9 cellular contexts compared by ENCODE assay signal in the genomic region with DNA sequence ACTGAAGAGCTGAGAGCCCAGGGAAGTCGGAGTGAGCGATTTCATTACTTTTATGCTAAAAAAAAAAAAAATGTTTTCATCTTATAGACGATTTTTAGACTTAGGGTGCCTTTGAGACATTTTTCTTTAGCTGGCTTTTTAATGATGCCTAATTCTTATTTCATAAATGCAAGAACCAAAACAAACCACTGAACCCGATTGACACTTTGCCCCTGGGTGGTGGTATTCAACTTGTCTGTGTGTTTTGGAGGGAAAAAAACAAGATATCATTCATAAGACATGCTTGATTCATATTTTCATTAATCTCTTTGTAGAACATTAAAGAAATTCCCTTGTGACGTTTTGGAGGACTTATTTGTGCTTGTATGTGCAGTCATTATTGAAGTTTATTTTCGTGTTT. TPM values are rescaled to one million over a fixed set of nuclear protein-coding genes. Genes with fewer than 3 reads are reported as not detected.
DNase-seq lines count a peak whose midpoint lies in the region; ATAC-seq and TF ChIP-seq lines count a peak whose summit lies in the region.
"Had no signal": no experiment of that assay in that cellular context is flagged by ENCODE, and none has a peak within 500 bp of the region (broad histone marks: within the 10 kb centered on the region; RNA-seq: fewer than 3 reads in every experiment).

No MANE protein-coding gene starts in this region.

- whole genome bisulfite sequencing in spleen, 5 donors: 31 to 43% (median 35%) methylated on average over 6 of the region's 6 CpGs

- peaks cover 0 to 14% (median 0%) of the 10 kb centered on the region in 6 donors for H3K36me3 ChIP-seq in spleen

- H3K4me1 ChIP-seq in spleen: peaks cover 14 to 74% (median 65%) of the 10 kb centered on the region in 6 donors

- no peak for DNase-seq in HFF-Myc (ENCODE audit: extremely low read depth, low read depth)
- no peak for DNase-seq in activated T-helper 2 cell treated with anti-CD3 and anti-CD28 coated beads, Interferon-gamma antibody, Interleukin-2, Interleukin-4, amounts not matched to agents 10 μg/mL and 5 μg/mL and 100 μg/mL, durations not matched to agents 14 hours and 24 hours and 36 hours (ENCODE audit: low spot score)
- DNase-seq in spleen: no peak
- DNase-seq in activated CD4-positive, alpha-beta T cell treated with anti-CD3 and anti-CD28 coated beads, Interleukin-2, amount 10 ng/mL, durations not matched to agents 24 days and 14 days: no peak
- DNase-seq: activated gamma-delta T cell treated with Interleukin-2 at 50 U/mL for 16 hours; stimulated activated CD4-positive, alpha-beta T cell treated with anti-CD3 and anti-CD28 coated beads, Interleukin-2, amount 100 ng/mL, for 48 hours had no signal

- no peaks in the 10 kb centered on the region for H3K9me3 Mint-ChIP-seq in activated T-helper 2 cell treated with anti-CD3 and anti-CD28 coated beads, Interferon-gamma antibody, Interleukin-2, Interleukin-4, amounts not matched to agents 10 μg/mL and 5 μg/mL and 100 μg/mL, durations not matched to agents 14 hours and 24 hours and 36 hours
- H3K9me3 Mint-ChIP-seq in activated CD4-positive, alpha-beta T cell treated with anti-CD3 and anti-CD28 coated beads, Interleukin-2, amount 10 ng/mL, durations not matched to agents 24 days and 14 days: no peaks in the 10 kb centered on the region

- TF ChIP-seq CTCF in HFF-Myc (IDR thresholded peaks at IDR 0.05; ENCODE audit: low read depth, low read length, missing control alignments) (no peak), spleen (IDR thresholded peaks at IDR 0.05 in 8 of 11, conservative IDR thresholded peaks at IDR 0.05 in 3 of 11) (no peak)

- no peak for ATAC-seq in GM21423 (IDR thresholded peaks at IDR 0.05; ENCODE audit: unreplicated experiment)
- no peak for ATAC-seq in HG02973 (IDR thresholded peaks at IDR 0.05; ENCODE audit: unreplicated experiment)

- H3K4me3 Mint-ChIP-seq in activated T-helper 2 cell treated with anti-CD3 and anti-CD28 coated beads, Interferon-gamma antibody, Interleukin-2, Interleukin-4, amounts not matched to agents 10 μg/mL and 5 μg/mL and 100 μg/mL, durations not matched to agents 14 hours and 24 hours and 36 hours (ENCODE audit: low read depth): peak overlapping the region; percentile 88
- H3K4me3 Mint-ChIP-seq in activated CD4-positive, alpha-beta T cell treated with anti-CD3 and anti-CD28 coated beads, Interleukin-2, amount 10 ng/mL, durations not matched to agents 24 days and 14 days: no peak overlapping the region

- peaks cover 46% of the 10 kb centered on the region for H3K36me3 Mint-ChIP-seq in activated T-helper 2 cell treated with anti-CD3 and anti-CD28 coated beads, Interferon-gamma antibody, Interleukin-2, Interleukin-4, amounts not matched to agents 10 μg/mL and 5 μg/mL and 100 μg/mL, durations not matched to agents 14 hours and 24 hours and 36 hours (ENCODE audit: low read depth)
- H3K36me3 Mint-ChIP-seq in activated CD4-positive, alpha-beta T cell treated with anti-CD3 and anti-CD28 coated beads, Interleukin-2, amount 10 ng/mL, durations not matched to agents 24 days and 14 days (ENCODE audit: low read depth): peaks cover 27% of the 10 kb centered on the region

- TF ChIP-seq POLR2A in spleen (IDR thresholded peaks at IDR 0.05): no peak

- H3K4me1 Mint-ChIP-seq in activated T-helper 2 cell treated with anti-CD3 and anti-CD28 coated beads, Interferon-gamma antibody, Interleukin-2, Interleukin-4, amounts not matched to agents 10 μg/mL and 5 μg/mL and 100 μg/mL, durations not matched to agents 14 hours and 24 hours and 36 hours (ENCODE audit: low read depth): peaks cover 50% of the 10 kb centered on the region
- H3K4me1 Mint-ChIP-seq in activated CD4-positive, alpha-beta T cell treated with anti-CD3 and anti-CD28 coated beads, Interleukin-2, amount 10 ng/mL, durations not matched to agents 24 days and 14 days: peaks cover 40% of the 10 kb centered on the region

- H3K27ac ChIP-seq in spleen: peak overlapping the region in 7 of 8 donors; percentile 97 to 99 (median 99)

- H3K27me3 Mint-ChIP-seq in activated T-helper 2 cell treated with anti-CD3 and anti-CD28 coated beads, Interferon-gamma antibody, Interleukin-2, Interleukin-4, amounts not matched to agents 10 μg/mL and 5 μg/mL and 100 μg/mL, durations not matched to agents 14 hours and 24 hours and 36 hours (ENCODE audit: low read depth): no peaks in the 10 kb centered on the region
- H3K27me3 Mint-ChIP-seq in activated CD4-positive, alpha-beta T cell treated with anti-CD3 and anti-CD28 coated beads, Interleukin-2, amount 10 ng/mL, durations not matched to agents 24 days and 14 days: peaks cover 16% of the 10 kb centered on the region

- H3K27ac Mint-ChIP-seq in activated T-helper 2 cell treated with anti-CD3 and anti-CD28 coated beads, Interferon-gamma antibody, Interleukin-2, Interleukin-4, amounts not matched to agents 10 μg/mL and 5 μg/mL and 100 μg/mL, durations not matched to agents 14 hours and 24 hours and 36 hours: peak overlapping the region; percentile 60
- no peak overlapping the region for H3K27ac Mint-ChIP-seq in activated CD4-positive, alpha-beta T cell treated with anti-CD3 and anti-CD28 coated beads, Interleukin-2, amount 10 ng/mL, durations not matched to agents 24 days and 14 days

- intact Hi-C loops in activated T-helper 2 cell treated with anti-CD3 and anti-CD28 coated beads, Interferon-gamma antibody, Interleukin-2, Interleukin-4, amounts not matched to agents 10 μg/mL and 5 μg/mL and 100 μg/mL, durations not matched to agents 14 hours and 24 hours and 36 hours (cut with micrococcal nuclease): loop anchor here (5.0 kb wide), 3 partner anchors 123 to 308 kb away; no protein-coding TSS in a partner anchor
- intact Hi-C loops in spleen (cut with DNase I; ENCODE audit: low total_unique reads): loop anchor here (10.0 kb wide), 2 partner anchors 51 to 111 kb away; no protein-coding TSS in a partner anchor
- intact Hi-C loops in activated CD4-positive, alpha-beta T cell treated with anti-CD3 and anti-CD28 coated beads, Interleukin-2, amount 10 ng/mL, durations not matched to agents 24 days and 14 days (cut with micrococcal nuclease): no loop called here

- H3K4me3 ChIP-seq in HFF-Myc (replicated peaks; ENCODE audit: low read depth, low read length) (peak overlapping the region; percentile 67), iPS-18c (ENCODE audit: insufficient read depth, low read depth, low read length) (peak overlapping the region; percentile 56; the same call in 1 of the 2 replicates), spleen (peak overlapping the region; percentile 80 to 96 (median 86))

- H3K9me3 ChIP-seq in iPS-18c (ENCODE audit: control insufficient read depth, insufficient read depth, low read length) (no peaks in the 10 kb centered on the region), spleen (no peaks in the 10 kb centered on the region)

- H3K27me3 ChIP-seq in spleen (replicated peaks in 1 of 7): peaks cover 0 to 15% (median 4%) of the 10 kb centered on the region in 7 donors

RNA-seq across cellular contexts. Expression of a gene that starts 2.4 kb away (rescaled TPM):
- 20.7 and 21.7 TPM in 2 replicates for total RNA-seq in activated T-helper 2 cell treated with anti-CD3 and anti-CD28 coated beads, Interferon-gamma antibody, Interleukin-2, Interleukin-4, amounts not matched to agents 10 μg/mL and 5 μg/mL and 100 μg/mL, durations not matched to agents 14 hours and 24 hours and 36 hours
- total RNA-seq in spleen: 10 to 100 TPM; 67.3 to 92.8 (median 76.4) TPM
- polyA plus RNA-seq in spleen: 10 to 100 TPM in 1 of 3 donors, 1 to 10 TPM in 2; 7.8 to 12.4 (median 9.0) TPM
- 12.1 and 13.9 TPM in 2 replicates for total RNA-seq in activated CD4-positive, alpha-beta T cell treated with anti-CD3 and anti-CD28 coated beads, Interleukin-2, amount 10 ng/mL, durations not matched to agents 24 days and 14 days
